ENCODE assay signal across 11 cellular contexts in genomic region chr5:107469485-107469884, GRCh38.
DNase-seq lines count a peak whose midpoint lies in the region; ATAC-seq and TF ChIP-seq lines count a peak whose summit lies in the region.
"Had no signal": no experiment of that assay in that cellular context is flagged by ENCODE, and none has a peak within 500 bp of the region (broad histone marks: within the 10 kb centered on the region; RNA-seq: fewer than 3 reads in every experiment).

No MANE protein-coding gene starts in this region.

- no peak overlapping the region for H3K4me3 ChIP-seq in SK-N-SH (ENCODE audit: low read depth in 2 of 2, low read length in 1 of 2)
- no peak overlapping the region for H3K4me3 ChIP-seq in suprapubic skin

- POLR2A ChIA-PET in SK-N-SH (lab: Yijun Ruan, JAX): no interaction called here

- no peaks in the 10 kb centered on the region for H3K9me3 ChIP-seq in SK-N-SH
- H3K9me3 ChIP-seq in suprapubic skin: no peaks in the 10 kb centered on the region

- no peaks in the 10 kb centered on the region for H3K36me3 ChIP-seq in SK-N-SH (replicated peaks in 1 of 2; ENCODE audit: control insufficient read depth in 1 of 2, insufficient read depth in 2 of 2, low read length in 1 of 2)
- no peaks in the 10 kb centered on the region for H3K36me3 ChIP-seq in suprapubic skin

- CTCF ChIA-PET in SK-N-SH (lab: Yijun Ruan, JAX): interaction anchor here (1.1 to 1.3 kb wide), 2 partner anchors 13 to 103 kb away, joined by 3 read pairs; no protein-coding TSS in a partner anchor

- no peaks in the 10 kb centered on the region for H3K27me3 ChIP-seq in SK-N-SH (ENCODE audit: insufficient read depth)
- H3K27me3 ChIP-seq in suprapubic skin: no peaks in the 10 kb centered on the region

- H2AFZ ChIP-seq in SK-N-SH (ENCODE audit: low read depth): no peak overlapping the region

- H3K9me2 ChIP-seq in SK-N-SH: no peaks in the 10 kb centered on the region

- TF ChIP-seq EP300 in SK-N-SH (IDR thresholded peaks at IDR 0.05; ENCODE audit: borderline replicate concordance in 1 of 2, low read depth in 1 of 2, low read length in 1 of 2) (0 out of 4 replicates have a peak, but pooled peaks of 1 of the 2 experiments have one; percentile 22), suprapubic skin (IDR thresholded peaks at IDR 0.05) (no peak)

- no peaks in the 10 kb centered on the region for H4K20me1 ChIP-seq in SK-N-SH (ENCODE audit: insufficient read depth)

- DNase-seq in DMS53 (lab: John Stamatoyannopoulos, UW) (peak; percentile 54), DMS53 treated with DMSO at 0.1 percent for 48 hours (lab: John Stamatoyannopoulos, UW; ENCODE audit: unreplicated experiment) (no peak), SK-N-SH (no peak), foreskin melanocyte (peak; percentile 59), suprapubic skin (ENCODE audit: low spot score in 2 of 2) (no peak)
- DNase-seq: NCI-H1694 treated with DMSO at 0.1 percent for 48 hours; stimulated activated CD4-positive, alpha-beta T cell treated with anti-CD3 and anti-CD28 coated beads, Interleukin-4, amount 100 ng/mL, for 4 hours had no signal

- 11% methylated on average over 2 of the region's 2 CpGs for WGBS in SK-N-SH (ENCODE audit: low lambda C conversion rate)
- WGBS in suprapubic skin: 16% methylated on average over 2 of the region's 2 CpGs

- no peak for ATAC-seq in HG02642 (IDR thresholded peaks at IDR 0.05; ENCODE audit: poor library complexity, unreplicated experiment)
- no peak for ATAC-seq in GM19455 (IDR thresholded peaks at IDR 0.05; ENCODE audit: unreplicated experiment)
- ATAC-seq in GM18511 (IDR thresholded peaks at IDR 0.05; ENCODE audit: unreplicated experiment): no peak

- no peaks in the 10 kb centered on the region for H3F3A ChIP-seq in SK-N-SH (replicated peaks; ENCODE audit: insufficient read depth)

- H3K27ac ChIP-seq in SK-N-SH (ENCODE audit: low read depth in 2 of 2, low read length in 1 of 2) (peak overlapping the region in 1 of 2 experiments; percentile 40; a peak in 3 of 4 replicates), suprapubic skin (peak overlapping the region; percentile 42)
- H3K27ac ChIP-seq: 22Rv1 had no signal

- TF ChIP-seq RAD21 in SK-N-SH (IDR thresholded peaks at IDR 0.05; ENCODE audit: low read length): no peak

- TF ChIP-seq POLR2A in suprapubic skin (IDR thresholded peaks at IDR 0.05): no peak

- H3K79me2 ChIP-seq in SK-N-SH (ENCODE audit: insufficient read depth): no peaks in the 10 kb centered on the region

- TF ChIP-seq CTCF in SK-N-SH (IDR thresholded peaks at IDR 0.05): no peak
- TF ChIP-seq CTCF in suprapubic skin (IDR thresholded peaks at IDR 0.05): no peak

- peak overlapping the region; percentile 12; the same call in 1 of the 2 replicates for H3K4me2 ChIP-seq in SK-N-SH

- no peak overlapping the region for H3K9ac ChIP-seq in SK-N-SH

- H3K4me1 ChIP-seq in SK-N-SH (ENCODE audit: control insufficient read depth in 1 of 2, insufficient read depth in 2 of 2, low read depth in 1 of 2, low read length in 1 of 2) (peaks cover 13 to 18% of the 10 kb centered on the region in 2 experiments), suprapubic skin (peaks cover 77% of the 10 kb centered on the region)

TF ChIP-seq in SK-N-SH, 30 proteins besides CTCF, POLR2A, EP300 and RAD21 (continues in another document):
- TF ChIP-seq GATA2 (CRISPR knock-in tag; IDR thresholded peaks at IDR 0.05) (no peak), TEAD4 (IDR thresholded peaks at IDR 0.05; ENCODE audit: borderline replicate concordance, insufficient read depth) (0 out of 2 replicates have a peak, but pooled peaks have one; percentile 34), SIN3A (IDR thresholded peaks at IDR 0.05; ENCODE audit: borderline replicate concordance, low read depth, low read length) (no peak), SMC3 (IDR thresholded peaks at IDR 0.05; ENCODE audit: low read depth, low read length) (no peak), GABPA (IDR thresholded peaks at IDR 0.05; ENCODE audit: low read depth) (no peak), NFIC (IDR thresholded peaks at IDR 0.05; ENCODE audit: borderline replicate concordance) (no peak), FOXM1 (IDR thresholded peaks at IDR 0.05; ENCODE audit: low read depth) (no peak), ELF1 (IDR thresholded peaks at IDR 0.05) (no peak), RCOR1 (IDR thresholded peaks at IDR 0.05; ENCODE audit: low read length) (no peak), NRF1 (IDR thresholded peaks at IDR 0.05; ENCODE audit: low read depth, low read length) (no peak), FOSL2 (IDR thresholded peaks at IDR 0.05; ENCODE audit: borderline replicate concordance, low read depth) (peak; percentile 46; the same call in 1 of the 2 replicates), RFX5 (IDR thresholded peaks at IDR 0.05; ENCODE audit: low read length) (no peak), EZH2phosphoT487 (IDR thresholded peaks at IDR 0.05; ENCODE audit: borderline replicate concordance, low read depth) (no peak), MXI1 (IDR thresholded peaks at IDR 0.05; ENCODE audit: low read depth, low read length) (no peak), YY1 (IDR thresholded peaks at IDR 0.05; ENCODE audit: low read depth) (no peak), USF1 (IDR thresholded peaks at IDR 0.05; ENCODE audit: borderline replicate concordance, low read depth) (no peak), POLR2AphosphoS5 (IDR thresholded peaks at IDR 0.05; ENCODE audit: low read depth, low read length) (no peak), RXRA (IDR thresholded peaks at IDR 0.05; ENCODE audit: borderline replicate concordance, low read depth) (no peak), JUND (IDR thresholded peaks at IDR 0.05) (peak; percentile 53), TAF1 (IDR thresholded peaks at IDR 0.05; ENCODE audit: borderline replicate concordance, low read depth, low read length) (no peak), MAX (IDR thresholded peaks at IDR 0.05; ENCODE audit: low read depth) (no peak), IRF3 (IDR thresholded peaks at IDR 0.05; ENCODE audit: low read depth, low read length) (no peak), REST (IDR thresholded peaks at IDR 0.05; ENCODE audit: low read depth, low read length) (no peak)
- TF ChIP-seq, protein P1, sequence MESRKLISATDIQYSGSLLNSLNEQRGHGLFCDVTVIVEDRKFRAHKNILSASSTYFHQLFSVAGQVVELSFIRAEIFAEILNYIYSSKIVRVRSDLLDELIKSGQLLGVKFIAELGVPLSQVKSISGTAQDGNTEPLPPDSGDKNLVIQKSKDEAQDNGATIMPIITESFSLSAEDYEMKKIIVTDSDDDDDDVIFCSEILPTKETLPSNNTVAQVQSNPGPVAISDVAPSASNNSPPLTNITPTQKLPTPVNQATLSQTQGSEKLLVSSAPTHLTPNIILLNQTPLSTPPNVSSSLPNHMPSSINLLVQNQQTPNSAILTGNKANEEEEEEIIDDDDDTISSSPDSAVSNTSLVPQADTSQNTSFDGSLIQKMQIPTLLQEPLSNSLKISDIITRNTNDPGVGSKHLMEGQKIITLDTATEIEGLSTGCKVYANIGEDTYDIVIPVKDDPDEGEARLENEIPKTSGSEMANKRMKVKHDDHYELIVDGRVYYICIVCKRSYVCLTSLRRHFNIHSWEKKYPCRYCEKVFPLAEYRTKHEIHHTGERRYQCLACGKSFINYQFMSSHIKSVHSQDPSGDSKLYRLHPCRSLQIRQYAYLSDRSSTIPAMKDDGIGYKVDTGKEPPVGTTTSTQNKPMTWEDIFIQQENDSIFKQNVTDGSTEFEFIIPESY (IDR thresholded peaks at IDR 0.05; ENCODE audit: borderline replicate concordance, low read depth): no peak

Comparison
In these comparisons a context has a peak if more than half of its experiments do, and no peak if none do; other contexts are left out.
1. DNase-seq: peak in DMS53 (single experiment) and foreskin melanocyte (single experiment); none in DMS53 treated with DMSO at 0.1 percent for 48 hours (single experiment), SK-N-SH (single experiment) and suprapubic skin (0 of 2).